11 cellular contexts compared by ENCODE assay signal in genomic region chr21:37642493-37642892, GRCh38.
DNase-seq lines count a peak whose midpoint lies in the region; ATAC-seq, FAIRE-seq and TF ChIP-seq lines count a peak whose summit lies in the region.
"Had no signal": no experiment of that assay in that cellular context is flagged by ENCODE, and none has a peak within 500 bp of the region (broad histone marks: within the 10 kb centered on the region; RNA-seq: fewer than 3 reads in every experiment).

No MANE protein-coding gene starts in this region.

- H3K27me3 ChIP-seq in K562 (ENCODE audit: control insufficient read depth in 2 of 2, insufficient read depth in 2 of 2, low read length in 2 of 2): peaks cover 18 to 23% of the 10 kb centered on the region in 2 experiments
- H3K27me3 ChIP-seq: BLaER1 treated with 17β-estradiol and CSF1 and Interleukin-3, amounts not matched to agents 10 nM and 100 nM had no signal

- H3K36me3 ChIP-seq in K562 (ENCODE audit: control insufficient read depth, insufficient read depth, low read length): no peaks in the 10 kb centered on the region
- H3K36me3 ChIP-seq: BLaER1 treated with 17β-estradiol and CSF1 and Interleukin-3, amounts not matched to agents 10 nM and 100 nM; heart left ventricle had no signal

- H3K9me3 ChIP-seq in K562 (replicated peaks; ENCODE audit: control insufficient read depth, insufficient read depth, low read depth, low read length): no peaks in the 10 kb centered on the region
- H3K9me3 ChIP-seq: heart left ventricle had no signal

- CTCF ChIA-PET in K562 (lab: Yijun Ruan, JAX; ENCODE audit: low intra/inter-chr PET ratio): interaction anchor here (0.6 to 0.7 kb wide), 3 partner anchors 17 to 145 kb away, joined by 3 read pairs; no protein-coding TSS in a partner anchor

- no peaks in the 10 kb centered on the region for H3K9me1 ChIP-seq in K562 (ENCODE audit: control insufficient read depth, insufficient read depth, low read length)

- no peak overlapping the region for H3K9ac ChIP-seq in K562 (ENCODE audit: insufficient read depth in 1 of 2, low read depth in 2 of 2, low read length in 2 of 2)
- H3K9ac ChIP-seq: BLaER1 treated with 17β-estradiol and CSF1 and Interleukin-3, amounts not matched to agents 10 nM and 100 nM had no signal

- H3K4me3 ChIP-seq in K562: no peak overlapping the region
- H3K4me3 ChIP-seq: BLaER1 treated with 17β-estradiol and CSF1 and Interleukin-3, amounts not matched to agents 10 nM and 100 nM; heart left ventricle had no signal

- no peaks in the 10 kb centered on the region for H4K20me1 ChIP-seq in K562 (replicated peaks; ENCODE audit: control insufficient read depth, insufficient read depth, low read length)
- H4K20me1 ChIP-seq: BLaER1 treated with 17β-estradiol and CSF1 and Interleukin-3, amounts not matched to agents 10 nM and 100 nM had no signal

- H3K79me2 ChIP-seq in K562 (ENCODE audit: control insufficient read depth, insufficient read depth, low read length): no peaks in the 10 kb centered on the region

- peak; percentile 2 to 16 for DNase-seq in NCI-H2081 (lab: John Stamatoyannopoulos, UW)
- no peak for DNase-seq in NCI-H2081 treated with DMSO at 0.1 percent for 48 hours (lab: John Stamatoyannopoulos, UW)
- peak; percentile 8 for DNase-seq in NCI-H2029 (lab: John Stamatoyannopoulos, UW)
- DNase-seq in K562 (ENCODE audit: extremely low read depth in 1 of 4, low spot score in 3 of 4): peak; percentile 60 to 74 (median 67)
- peak; percentile 13 for DNase-seq in stimulated activated CD4-positive, alpha-beta T cell treated with anti-CD3 and anti-CD28 coated beads, Interleukin-12 subunit alpha, Interleukin-12 subunit beta, amount 100 ng/mL, for 4 hours
- no peak for DNase-seq in EL
- DNase-seq in mesenteric fat pad (ENCODE audit: low spot score): no peak
- DNase-seq: heart left ventricle; stimulated activated naive B cell treated with anti-CD40 and anti-IgM and Interleukin-4, amounts not matched to agents 10 μg/mL and 1 μg/mL and 100 μg/mL, for 72 hours had no signal

- no peak for TF ChIP-seq POLR2A in K562 (conservative IDR thresholded peaks at IDR 0.05)

- intact Hi-C loops in K562 (cut with micrococcal nuclease): loop anchor here (1.0 to 10.0 kb wide), 3 partner anchors 114 to 458 kb away; no protein-coding TSS in a partner anchor

- peak overlapping the region; percentile 81 for H2AFZ ChIP-seq in K562 (ENCODE audit: low read depth, low read length)

- POLR2A ChIA-PET in K562 (lab: Yijun Ruan, JAX): interaction anchor here (1.1 kb wide), 1 partner anchor 187 kb away, joined by 3 read pairs; no protein-coding TSS in a partner anchor

- H3K4me1 ChIP-seq in K562 (replicated peaks in 1 of 2; ENCODE audit: control insufficient read depth in 2 of 2, insufficient read depth in 2 of 2, low read length in 2 of 2): peaks cover 4 to 5% of the 10 kb centered on the region in 2 experiments; a peak in 2 of 5 replicates
- H3K4me1 ChIP-seq: BLaER1 treated with 17β-estradiol and CSF1 and Interleukin-3, amounts not matched to agents 10 nM and 100 nM had no signal

- WGBS in K562 (ENCODE audit: insufficient coverage, low coverage, missing lambda C conversion rate): 0% methylated on average over 3 of the region's 3 CpGs

- FAIRE-seq in K562 (lab: Jason Lieb, UNC): peak; percentile 80

- peak; percentile 80 to 90 for TF ChIP-seq RAD21 in K562 (CRISPR knock-in tag; conservative IDR thresholded peaks at IDR 0.05 in 1 of 2, IDR thresholded peaks at IDR 0.05 in 1 of 2)

- in situ Hi-C loops in K562 (cut with MboI): no loop called here

- peak overlapping the region; percentile 56 for H3K4me2 ChIP-seq in K562 (ENCODE audit: insufficient read depth, low read length)
- H3K4me2 ChIP-seq: BLaER1 treated with 17β-estradiol and CSF1 and Interleukin-3, amounts not matched to agents 10 nM and 100 nM had no signal

- no TSS peak for BruUV-seq in K562 (replicated peaks; lab: Mats Ljungman, UMichigan)

- peak; percentile 61 to 79 (median 73) for TF ChIP-seq CTCF in K562 (IDR thresholded peaks at IDR 0.05 in 2 of 3, conservative IDR thresholded peaks at IDR 0.05 in 1 of 3; ENCODE audit: insufficient read depth in 2 of 3, low read depth in 1 of 3, low read length in 3 of 3)

- no peak overlapping the region for H3K27ac ChIP-seq in K562 (ENCODE audit: extremely low read depth, low read depth, low read length)
- H3K27ac ChIP-seq: BLaER1 treated with 17β-estradiol and CSF1 and Interleukin-3, amounts not matched to agents 10 nM and 100 nM had no signal

- no peak for TF ChIP-seq EP300 in K562 (IDR thresholded peaks at IDR 0.05; ENCODE audit: low read length)

- ATAC-seq in K562 (peak; percentile 95), GM21576 (IDR thresholded peaks at IDR 0.05; ENCODE audit: unreplicated experiment) (no peak)

TF ChIP-seq in K562, 482 proteins besides CTCF, POLR2A, EP300 and RAD21:
- peak; percentile 85 for TF ChIP-seq EHMT2 (IDR thresholded peaks at IDR 0.05)
- peak; percentile 26 for TF ChIP-seq CTCFL (IDR thresholded peaks at IDR 0.05; ENCODE audit: borderline replicate concordance, insufficient read depth, low read depth, low read length, poor library complexity, severe bottlenecking)
- peak; percentile 72 for TF ChIP-seq DEAF1 (CRISPR knock-in tag; IDR thresholded peaks at IDR 0.05)
- TF ChIP-seq CC2D1A (IDR thresholded peaks at IDR 0.05): peak; percentile 50; the same call in 1 of the 2 replicates
- no peak for TF ChIP-seq GATAD2B (IDR thresholded peaks at IDR 0.05; ENCODE audit: borderline replicate concordance)
- TF ChIP-seq HDAC1 (IDR thresholded peaks at IDR 0.05): 0 out of 4 replicates have a peak, but pooled peaks of 1 of the 2 experiments have one; percentile 17
- peak; percentile 56 for TF ChIP-seq SMC3 (conservative IDR thresholded peaks at IDR 0.05; ENCODE audit: insufficient read depth, low read depth, low read length)
- TF ChIP-seq YY1 (IDR thresholded peaks at IDR 0.05; ENCODE audit: borderline replicate concordance in 1 of 3, control insufficient read depth in 1 of 3, extremely low read depth in 1 of 3, insufficient read depth in 3 of 3, insufficient read length in 1 of 3, insufficient replicate concordance in 2 of 3, low read depth in 1 of 3, low read length in 2 of 3): peak in 2 of 3 experiments; percentile 59 to 89
- TF ChIP-seq MLLT1 (IDR thresholded peaks at IDR 0.05): 0 out of 4 replicates have a peak, but pooled peaks of 1 of the 2 experiments have one; percentile 13
- no peak for TF ChIP-seq NONO (IDR thresholded peaks at IDR 0.05; ENCODE audit: low read depth in 2 of 2, low read length in 1 of 2)
- TF ChIP-seq NFRKB (IDR thresholded peaks at IDR 0.05; ENCODE audit: low read depth): 0 out of 2 replicates have a peak, but pooled peaks have one; percentile 46
- TF ChIP-seq RCOR1 (IDR thresholded peaks at IDR 0.05; ENCODE audit: borderline replicate concordance in 1 of 2, low read depth in 2 of 2, low read length in 2 of 2): peak in 1 of 2 experiments; percentile 23; a peak in 1 of 4 replicates
- no peak for TF ChIP-seq FOXA1 (IDR thresholded peaks at IDR 0.05; ENCODE audit: borderline replicate concordance)
- peak; percentile 32; the same call in 1 of the 2 replicates for TF ChIP-seq STAG1 (CRISPR knock-in tag; IDR thresholded peaks at IDR 0.05; ENCODE audit: borderline replicate concordance)
- 0 out of 2 replicates have a peak, but pooled peaks have one; percentile 15 for TF ChIP-seq L3MBTL2 (IDR thresholded peaks at IDR 0.05)
- TF ChIP-seq BRD9 (IDR thresholded peaks at IDR 0.05; ENCODE audit: low read depth, partially characterized antibody): peak; percentile 70
- peak; percentile 15; the same call in 1 of the 2 replicates for TF ChIP-seq ETV1 (tag; conservative IDR thresholded peaks at IDR 0.05; ENCODE audit: low read depth)
- TF ChIP-seq GATA2 (CRISPR knock-in tag; IDR thresholded peaks at IDR 0.05): no peak
- no peak for TF ChIP-seq ZNF644 (tag; IDR thresholded peaks at IDR 0.05; ENCODE audit: low read depth)

Comparison
In these comparisons a context has a peak if more than half of its experiments do, and no peak if none do; other contexts are left out.
1. DNase-seq: peak in NCI-H2081 (2 of 2), NCI-H2029 (single experiment), K562 (4 of 4) and stimulated activated CD4-positive, alpha-beta T cell treated with anti-CD3 and anti-CD28 coated beads, Interleukin-12 subunit alpha, Interleukin-12 subunit beta, amount 100 ng/mL, for 4 hours (single experiment); none in NCI-H2081 treated with DMSO at 0.1 percent for 48 hours (single experiment), EL (single experiment) and mesenteric fat pad (single experiment).